ENCODE assay signal across 34 cellular contexts in genomic region chr11:36726420-36726819, GRCh38.
DNase-seq lines count a peak whose midpoint lies in the region; ATAC-seq, FAIRE-seq and TF ChIP-seq lines count a peak whose summit lies in the region.
"Had no signal": no experiment of that assay in that cellular context is flagged by ENCODE, and none has a peak within 500 bp of the region (broad histone marks: within the 10 kb centered on the region; RNA-seq: fewer than 3 reads in every experiment).

No MANE protein-coding gene starts in this region.

- 0% methylated on average over 2 of the region's 2 CpGs for WGBS in A549 (ENCODE audit: missing lambda C conversion rate)
- WGBS in esophagus muscularis mucosa, result 85% methylated on average over 2 of the region's 2 CpGs
- WGBS in esophagus squamous epithelium, 2 donors, result 69 to 79% methylated on average over 2 of the region's 2 CpGs

- FAIRE-seq in A549 (lab: Jason Lieb, UNC), result no peak
- FAIRE-seq: A204.1, D721Med had no signal

- H3K36me3 Mint-ChIP-seq in activated CD8-positive, alpha-beta T cell treated with anti-CD3 and anti-CD28 coated beads for 36 hours (ENCODE audit: low read depth), result no peaks in the 10 kb centered on the region
- H3K36me3 Mint-ChIP-seq: CD14-positive monocyte; CD4-positive, alpha-beta memory T cell; CD4-positive, CD25-positive, alpha-beta regulatory T cell; CD8-positive, alpha-beta T cell had no signal

- no peak overlapping the region for H3K27ac Mint-ChIP-seq in activated CD8-positive, alpha-beta T cell treated with anti-CD3 and anti-CD28 coated beads for 36 hours
- H3K27ac Mint-ChIP-seq: B cell; CD14-positive monocyte; CD4-positive, alpha-beta memory T cell; CD4-positive, alpha-beta T cell; CD4-positive, CD25-positive, alpha-beta regulatory T cell; CD8-positive, alpha-beta memory T cell; CD8-positive, alpha-beta T cell had no signal

- no peaks in the 10 kb centered on the region for H3K9me3 Mint-ChIP-seq in activated CD8-positive, alpha-beta T cell treated with anti-CD3 and anti-CD28 coated beads for 36 hours
- H3K9me3 Mint-ChIP-seq: CD4-positive, alpha-beta memory T cell; CD4-positive, alpha-beta T cell; CD8-positive, alpha-beta memory T cell; CD8-positive, alpha-beta T cell had no signal

- no peaks in the 10 kb centered on the region for H3K27me3 ChIP-seq in esophagus muscularis mucosa
- H3K27me3 ChIP-seq in esophagus squamous epithelium, result peaks cover 0 to 10% (median 0%) of the 10 kb centered on the region in 4 donors
- H3K27me3 ChIP-seq: BE2C; BLaER1; BLaER1 treated with 17β-estradiol and CSF1 and Interleukin-3, amounts not matched to agents 10 nM and 100 nM had no signal

- H3K4me1 Mint-ChIP-seq in activated CD8-positive, alpha-beta T cell treated with anti-CD3 and anti-CD28 coated beads for 36 hours (ENCODE audit: low read depth), result no peaks in the 10 kb centered on the region
- H3K4me1 Mint-ChIP-seq: CD4-positive, alpha-beta memory T cell; CD4-positive, CD25-positive, alpha-beta regulatory T cell; CD8-positive, alpha-beta memory T cell had no signal

- CTCF ChIA-PET in A549 (lab: Yijun Ruan, JAX) (no interaction called here), HEK293 (lab: Yijun Ruan, JAX) (interaction anchor here (2.3 kb wide), 1 partner anchor 21 kb away, joined by 13 read pairs; no protein-coding TSS in a partner anchor)
- CTCF ChIA-PET in activated CD8-positive, alpha-beta T cell treated with anti-CD3 and anti-CD28 coated beads for 36 hours (lab: Charles Lee), result no interaction called here

- no peak for TF ChIP-seq CTCF in A549 (IDR thresholded peaks at IDR 0.05)
- TF ChIP-seq CTCF in HEK293 (tag by site-specific recombination; IDR thresholded peaks at IDR 0.05), result no peak
- TF ChIP-seq CTCF in esophagus muscularis mucosa (IDR thresholded peaks at IDR 0.05), result no peak
- TF ChIP-seq CTCF in activated CD8-positive, alpha-beta T cell treated with anti-CD3 and anti-CD28 coated beads for 36 hours (IDR thresholded peaks at IDR 0.05), result no peak
- TF ChIP-seq CTCF in esophagus squamous epithelium (IDR thresholded peaks at IDR 0.05), result no peak

- no peak overlapping the region for H3K4me2 ChIP-seq in A549
- H3K4me2 ChIP-seq: BLaER1; BLaER1 treated with 17β-estradiol and CSF1 and Interleukin-3, amounts not matched to agents 10 nM and 100 nM had no signal

- H3K9me3 ChIP-seq in A549, result no peaks in the 10 kb centered on the region
- no peaks in the 10 kb centered on the region for H3K9me3 ChIP-seq in HEK293 (ENCODE audit: control insufficient read depth, insufficient read depth, low read depth, low read length)
- no peaks in the 10 kb centered on the region for H3K9me3 ChIP-seq in esophagus muscularis mucosa
- no peaks in the 10 kb centered on the region for H3K9me3 ChIP-seq in esophagus squamous epithelium
- H3K9me3 ChIP-seq: BE2C; BLaER1; BLaER1 treated with 17β-estradiol and CSF1 and Interleukin-3, amounts not matched to agents 10 nM and 100 nM; Caco-2 had no signal

- POLR2A ChIA-PET in A549 (lab: Yijun Ruan, JAX) (no interaction called here), HEK293 (lab: Yijun Ruan, JAX) (no interaction called here)
- POLR2A ChIA-PET in activated CD8-positive, alpha-beta T cell treated with anti-CD3 and anti-CD28 coated beads for 36 hours (lab: Charles Lee), result no interaction called here

- no peaks in the 10 kb centered on the region for H3K4me1 ChIP-seq in A549
- H3K4me1 ChIP-seq in HEK293 (ENCODE audit: control insufficient read depth, insufficient read depth, low read length), result no peaks in the 10 kb centered on the region
- H3K4me1 ChIP-seq in esophagus muscularis mucosa, result no peaks in the 10 kb centered on the region
- H3K4me1 ChIP-seq in esophagus squamous epithelium, result no peaks in the 10 kb centered on the region
- H3K4me1 ChIP-seq: BE2C, Caco-2 had no signal

- TF ChIP-seq POLR2A in A549 (IDR thresholded peaks at IDR 0.05; ENCODE audit: low read length) (no peak), esophagus muscularis mucosa (IDR thresholded peaks at IDR 0.05; ENCODE audit: low read depth) (no peak), esophagus squamous epithelium (IDR thresholded peaks at IDR 0.05) (no peak)

- no peak overlapping the region for H3K4me3 Mint-ChIP-seq in activated CD8-positive, alpha-beta T cell treated with anti-CD3 and anti-CD28 coated beads for 36 hours
- H3K4me3 Mint-ChIP-seq: B cell; CD14-positive monocyte; CD4-positive, alpha-beta memory T cell; CD4-positive, alpha-beta T cell; CD4-positive, CD25-positive, alpha-beta regulatory T cell; CD8-positive, alpha-beta memory T cell; CD8-positive, alpha-beta T cell had no signal

- H3K36me3 ChIP-seq in HEK293 (ENCODE audit: control insufficient read depth in 2 of 2, insufficient read depth in 1 of 2, low read length in 2 of 2) (no peaks in the 10 kb centered on the region), esophagus muscularis mucosa (no peaks in the 10 kb centered on the region), esophagus squamous epithelium (no peaks in the 10 kb centered on the region)
- H3K36me3 ChIP-seq: BE2C; BLaER1; BLaER1 treated with 17β-estradiol and CSF1 and Interleukin-3, amounts not matched to agents 10 nM and 100 nM had no signal

- TF ChIP-seq EP300 in A549 (IDR thresholded peaks at IDR 0.05), result no peak
- TF ChIP-seq EP300 in esophagus muscularis mucosa (IDR thresholded peaks at IDR 0.05), result no peak

- peaks cover 10% of the 10 kb centered on the region for H3K27me3 Mint-ChIP-seq in activated CD8-positive, alpha-beta T cell treated with anti-CD3 and anti-CD28 coated beads for 36 hours
- H3K27me3 Mint-ChIP-seq: CD4-positive, CD25-positive, alpha-beta regulatory T cell had no signal

- H3K27ac ChIP-seq in A549 (no peak overlapping the region), HEK293 (ENCODE audit: extremely low read depth, low read depth, low read length) (no peak overlapping the region), esophagus muscularis mucosa (replicated peaks in 1 of 4) (no peak overlapping the region), esophagus squamous epithelium (no peak overlapping the region)
- H3K27ac ChIP-seq: 22Rv1; BLaER1; BLaER1 treated with 17β-estradiol and CSF1 and Interleukin-3, amounts not matched to agents 10 nM and 100 nM; C4-2B had no signal

- DNase-seq in A549 (ENCODE audit: low read depth in 1 of 2, low spot score in 1 of 2) (no peak), esophagus muscularis mucosa (ENCODE audit: extremely low spot score) (peak; percentile 75), iPS-NIHi11 (ENCODE audit: low spot score) (no peak), esophagus squamous epithelium (lab: John Stamatoyannopoulos, UW) (no peak)
- DNase-seq in activated CD8-positive, alpha-beta T cell treated with anti-CD3 and anti-CD28 coated beads for 36 hours, result no peak
- DNase-seq: 8988T; ACHN; AML-193; BE2C; C1 segment of cervical spinal cord; Caco-2; Calu3; CD4-positive, alpha-beta memory T cell; CD4-positive, alpha-beta T cell; CD4-positive, CD25-positive, alpha-beta regulatory T cell; CD8-positive, alpha-beta memory T cell; CD8-positive, alpha-beta T cell; COR-L47; DMS 273 treated with DMSO at 0.1 percent for 48 hours; DMS153; DMS53; DMS79; DMS79 treated with DMSO at 0.1 percent for 48 hours; DND-41; EL had no signal

- TF ChIP-seq RAD21 in A549 (conservative IDR thresholded peaks at IDR 0.05 in 1 of 2, IDR thresholded peaks at IDR 0.05 in 1 of 2), result no peak

- H3K4me3 ChIP-seq in A549 (no peak overlapping the region), HEK293 (ENCODE audit: low read depth, low read length) (no peak overlapping the region), esophagus muscularis mucosa (no peak overlapping the region), esophagus squamous epithelium (no peak overlapping the region)
- H3K4me3 ChIP-seq: BLaER1; BLaER1 treated with 17β-estradiol and CSF1 and Interleukin-3, amounts not matched to agents 10 nM and 100 nM had no signal

- intact Hi-C loops in esophagus muscularis mucosa (cut with DNase I), result no loop called here
- intact Hi-C loops in activated CD8-positive, alpha-beta T cell treated with anti-CD3 and anti-CD28 coated beads for 36 hours (cut with micrococcal nuclease), result no loop called here
- intact Hi-C loops in esophagus squamous epithelium (cut with DNase I), result no loop called here

- no peak for ATAC-seq in A549
- ATAC-seq in activated CD8-positive, alpha-beta T cell treated with anti-CD3 and anti-CD28 coated beads for 36 hours, result no peak
- ATAC-seq: CD8-positive, alpha-beta T cell had no signal

TF ChIP-seq in A549, 52 proteins besides CTCF, POLR2A, EP300 and RAD21:
- 0 out of 2 replicates have a peak, but pooled peaks have one; percentile 8 for TF ChIP-seq ZC3H11A (IDR thresholded peaks at IDR 0.05)
- no peak for TF ChIP-seq HMGXB4 (CRISPR knock-in tag; IDR thresholded peaks at IDR 0.05; ENCODE audit: borderline replicate concordance)

TF ChIP-seq in HEK293, 187 proteins besides CTCF, POLR2A, EP300 and RAD21 (continues in another document):
- TF ChIP-seq ZNF426 (tag by site-specific recombination; IDR thresholded peaks at IDR 0.05) (peak; percentile 42), ZNF707 (tag by site-specific recombination; IDR thresholded peaks at IDR 0.05) (no peak), ZNF473 (tag by site-specific recombination; IDR thresholded peaks at IDR 0.05) (no peak), GLI4 (tag by site-specific recombination; IDR thresholded peaks at IDR 0.05) (no peak), ZNF623 (tag by site-specific recombination; IDR thresholded peaks at IDR 0.05) (0 out of 2 replicates have a peak, but pooled peaks have one; percentile 28), ZNF394 (tag by site-specific recombination; IDR thresholded peaks at IDR 0.05; ENCODE audit: borderline replicate concordance) (peak; percentile 38; the same call in 1 of the 2 replicates), TCF7L2 (IDR thresholded peaks at IDR 0.05; ENCODE audit: borderline replicate concordance, low read depth, low read length) (no peak), ZFP69B (tag by site-specific recombination; IDR thresholded peaks at IDR 0.05) (no peak), ZNF677 (tag by site-specific recombination; IDR thresholded peaks at IDR 0.05) (no peak), KLF1 (tag by site-specific recombination; IDR thresholded peaks at IDR 0.05) (no peak), ZNF202 (tag by site-specific recombination; IDR thresholded peaks at IDR 0.05; ENCODE audit: borderline replicate concordance) (no peak), ZNF626 (tag by site-specific recombination; IDR thresholded peaks at IDR 0.05) (no peak)
